ENCODE assay signal across 8 cellular contexts in the genomic region with DNA sequence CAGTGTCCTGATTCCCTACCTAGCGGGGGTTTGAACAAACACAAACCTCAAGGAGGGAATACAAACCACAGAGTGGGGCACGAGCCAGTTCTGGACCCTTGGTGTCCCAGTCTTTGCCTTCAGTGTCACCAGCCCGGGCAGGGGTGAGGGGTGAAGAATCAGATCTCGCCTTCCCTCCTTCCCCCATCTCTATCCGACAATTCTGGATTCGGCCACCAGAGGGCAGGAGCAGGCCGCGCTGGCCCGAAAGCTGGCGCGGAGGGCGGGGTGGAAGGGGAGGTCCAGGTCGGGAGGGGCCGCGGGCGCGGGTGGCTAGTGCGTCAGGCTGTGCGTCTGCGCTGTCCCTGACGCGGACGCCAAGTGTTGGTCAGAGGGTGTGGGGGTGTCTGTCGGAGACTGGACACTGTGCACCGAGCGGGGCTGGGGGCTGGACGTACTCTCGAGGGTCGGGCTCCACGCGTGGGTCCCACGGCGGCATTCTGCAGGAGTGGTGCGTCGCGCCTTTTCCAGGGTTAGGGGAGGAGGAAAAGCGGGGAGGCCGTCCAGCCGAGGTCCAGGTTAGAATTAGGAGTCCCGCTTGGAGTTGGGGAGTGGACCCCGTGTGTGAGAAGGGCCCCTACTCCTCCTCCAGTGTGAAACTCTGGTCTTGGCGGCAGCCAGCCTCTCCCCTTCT. TPM values are rescaled to one million over a fixed set of nuclear protein-coding genes. Genes with fewer than 3 reads are reported as not detected.
DNase-seq lines count a peak whose midpoint lies in the region; ATAC-seq, FAIRE-seq and TF ChIP-seq lines count a peak whose summit lies in the region.

No MANE protein-coding gene starts in this region.

- TF ChIP-seq POLR2A in GM12891 (IDR thresholded peaks at IDR 0.05; ENCODE audit: low read depth, low read length), result no peak

- H3K36me3 ChIP-seq in HUES6 (ENCODE audit: control insufficient read depth, insufficient read depth, low read length) (no peaks in the 10 kb centered on the region), NT2/D1 (ENCODE audit: insufficient read depth, insufficient read length, low read length) (no peaks in the 10 kb centered on the region), muscle layer of duodenum (ENCODE audit: control insufficient read depth in 1 of 2, insufficient read depth in 2 of 2, low read length in 2 of 2) (no peaks in the 10 kb centered on the region)

- FAIRE-seq in GM12891 (lab: Jason Lieb, UNC), result peak; percentile 89

- H3K4me3 ChIP-seq in HUES6 (ENCODE audit: low read depth, low read length), result peak overlapping the region; percentile 61
- H3K4me3 ChIP-seq in NT2/D1 (ENCODE audit: insufficient read length, low read depth), result peak overlapping the region; percentile 24
- peak overlapping the region; percentile 42 to 57 for H3K4me3 ChIP-seq in muscle layer of duodenum (ENCODE audit: low read depth in 1 of 2, low read length in 2 of 2)

- H3K27ac ChIP-seq in HUES6 (ENCODE audit: low read depth, low read length) (no peak overlapping the region), muscle layer of duodenum (ENCODE audit: low read length) (no peak overlapping the region)

- H3K27me3 ChIP-seq in HUES6 (ENCODE audit: control insufficient read depth, insufficient read depth, low read length) (peaks cover 100% of the 10 kb centered on the region), NT2/D1 (ENCODE audit: insufficient read depth, insufficient read length) (peaks cover 99% of the 10 kb centered on the region), muscle layer of duodenum (ENCODE audit: low read depth, low read length) (peaks cover 61% of the 10 kb centered on the region)

- H3K9ac ChIP-seq in HUES6 (ENCODE audit: low read length), result no peak overlapping the region
- no peak overlapping the region for H3K9ac ChIP-seq in NT2/D1 (ENCODE audit: insufficient read length, low read depth)

- ATAC-seq in esophagus mucosa (peak; percentile 81), GM21367 (IDR thresholded peaks at IDR 0.05; ENCODE audit: unreplicated experiment) (no peak)

- H3K4me1 ChIP-seq in HUES6 (ENCODE audit: control insufficient read depth, insufficient read depth, low read length) (peaks cover 46% of the 10 kb centered on the region), NT2/D1 (ENCODE audit: insufficient read depth, insufficient read length) (peaks cover 31% of the 10 kb centered on the region), muscle layer of duodenum (ENCODE audit: control insufficient read depth in 1 of 2, insufficient read depth in 2 of 2, low read length in 2 of 2) (peaks cover 3 to 31% of the 10 kb centered on the region in 2 donors)

- H3K9me3 ChIP-seq in HUES6 (ENCODE audit: control insufficient read depth, insufficient read depth, low read depth, low read length), result no peaks in the 10 kb centered on the region
- no peaks in the 10 kb centered on the region for H3K9me3 ChIP-seq in NT2/D1 (ENCODE audit: insufficient read depth, low read length)
- no peaks in the 10 kb centered on the region for H3K9me3 ChIP-seq in muscle layer of duodenum (ENCODE audit: control insufficient read depth in 1 of 2, low read length in 2 of 2)

- peak; percentile 92 for DNase-seq in GM12891 (ENCODE audit: insufficient read length, low spot score)
- peak; percentile 58 for DNase-seq in NT2/D1 (ENCODE audit: low read depth, low spot score)
- DNase-seq in activated T-cell treated with anti-CD3 and anti-CD28 coated beads for 4 hours, result peak; percentile 75
- DNase-seq in stimulated activated CD8-positive, alpha-beta memory T cell treated with anti-CD3 and anti-CD28 coated beads, Interleukin-4, amount 100 ng/mL, for 48 hours, result peak; percentile 96

TF ChIP-seq in GM12891, 5 proteins besides CTCF, POLR2A, EP300 and RAD21:
- TF ChIP-seq POLR2AphosphoS5 (IDR thresholded peaks at IDR 0.05; ENCODE audit: low read depth, low read length) (no peak), TAF1 (IDR thresholded peaks at IDR 0.05; ENCODE audit: low read depth, low read length) (no peak), PAX5 (IDR thresholded peaks at IDR 0.05; ENCODE audit: insufficient read depth, low read length, severe bottlenecking) (no peak), SPI1 (IDR thresholded peaks at IDR 0.05; ENCODE audit: low read depth, low read length) (no peak), POU2F2 (IDR thresholded peaks at IDR 0.05; ENCODE audit: low read depth, low read length) (no peak)

RNA-seq across cellular contexts. Expression of gene CRYBA2, which starts 2.9 kb away (rescaled TPM):
- not detected for polyA plus RNA-seq in GM12891 (2012; ENCODE audit: low read depth, missing spikeins)
- total RNA-seq in esophagus mucosa, result not detected

RNA-seq across cellular contexts. Expression of gene FEV, which starts 11.1 kb away (rescaled TPM):
- not detected for polyA plus RNA-seq in GM12891 (2012; ENCODE audit: low read depth, missing spikeins)
- not detected for total RNA-seq in esophagus mucosa

RNA-seq across cellular contexts. Expression of gene CDK5R2, which starts 36.6 kb away (rescaled TPM):
- 0.03 TPM for polyA plus RNA-seq in GM12891 (2012; ENCODE audit: low read depth, missing spikeins)
- total RNA-seq in esophagus mucosa, result not detected

RNA-seq across cellular contexts. Expression of gene CFAP65, which starts 45.2 kb away (rescaled TPM):
- polyA plus RNA-seq in GM12891 (2012; ENCODE audit: low read depth, missing spikeins), result not detected
- not detected for total RNA-seq in esophagus mucosa
